24 cellular contexts compared by ENCODE assay signal in the genomic region with DNA sequence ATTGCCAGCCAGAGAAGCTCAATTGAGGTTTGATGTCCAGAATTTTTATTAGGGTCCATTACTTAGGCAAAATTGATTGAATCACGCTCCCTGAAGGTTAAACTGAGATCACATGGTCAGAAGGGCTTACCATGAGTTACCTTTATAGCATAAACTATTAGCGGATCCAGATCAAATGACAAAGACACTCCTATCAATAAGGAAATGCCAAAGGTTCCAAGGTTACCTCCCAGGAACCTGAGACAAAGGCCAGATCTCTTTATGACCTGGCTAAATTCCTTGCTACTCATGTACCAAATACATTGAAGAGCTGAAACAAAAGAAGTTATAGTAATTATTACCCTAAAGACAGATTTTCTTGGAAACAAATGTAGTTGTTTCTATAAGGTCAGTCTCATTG. TPM values are rescaled to one million over a fixed set of nuclear protein-coding genes. Genes with fewer than 3 reads are reported as not detected.
DNase-seq lines count a peak whose midpoint lies in the region; ATAC-seq, FAIRE-seq and TF ChIP-seq lines count a peak whose summit lies in the region.
"Had no signal": no experiment of that assay in that cellular context is flagged by ENCODE, and none has a peak within 500 bp of the region (broad histone marks: within the 10 kb centered on the region; RNA-seq: fewer than 3 reads in every experiment).

No MANE protein-coding gene starts in this region.

- no peak overlapping the region for H2AFZ ChIP-seq in HepG2 (ENCODE audit: low read length)

- no peak overlapping the region for H3K56ac ChIP-seq in mesendoderm (ENCODE audit: low read length)

- no peak for DNase-seq in HepG2 (ENCODE audit: low spot score)
- DNase-seq in right lobe of liver: no peak
- peak; percentile 31 for DNase-seq in colonic mucosa
- peak; percentile 15 for DNase-seq in mesendoderm
- peak; percentile 87 for DNase-seq in small intestine
- DNase-seq in osteocyte (ENCODE audit: extremely low spot score, unreplicated experiment): no peak
- no peak for DNase-seq in stimulated activated CD4-positive, alpha-beta T cell treated with anti-CD3 and anti-CD28 coated beads, Interleukin-12 subunit alpha, Interleukin-12 subunit beta, amount 100 ng/mL, for 4 hours
- DNase-seq: BE2C; Caco-2; Calu3; CD4-positive, alpha-beta T cell; CD8-positive, alpha-beta T cell; DMS79 treated with DMSO at 0.1 percent for 48 hours; GF-D8 had no signal

- FAIRE-seq in HepG2 (lab: Jason Lieb, UNC) (no peak), small intestine (lab: Jason Lieb, UNC) (no peak)
- FAIRE-seq: A549, D721Med, G401.6, GM12891, GM19239 had no signal

- H4K8ac ChIP-seq in mesendoderm (ENCODE audit: low read depth, low read length): no peak overlapping the region

- no peak overlapping the region for H2BK15ac ChIP-seq in mesendoderm (replicated peaks; ENCODE audit: low read depth)

- H3K79me2 ChIP-seq in HepG2 (ENCODE audit: insufficient read depth, low read length) (no peaks in the 10 kb centered on the region), mesendoderm (ENCODE audit: control insufficient read depth, insufficient read depth, low read length) (no peaks in the 10 kb centered on the region)

- H3K4me3 ChIP-seq in HepG2 (replicated peaks in 1 of 3; ENCODE audit: insufficient read depth in 1 of 3, low read depth in 2 of 3, low read length in 3 of 3) (no peak overlapping the region), right lobe of liver (no peak overlapping the region), colonic mucosa (no peak overlapping the region), mesendoderm (ENCODE audit: low read length) (no peak overlapping the region), small intestine (ENCODE audit: low read depth in 1 of 2, low read length in 2 of 2) (no peak overlapping the region)
- H3K4me3 ChIP-seq: A549, BLaER1 had no signal

- no peaks in the 10 kb centered on the region for H3K27me3 ChIP-seq in HepG2 (ENCODE audit: control insufficient read depth in 1 of 2, insufficient read depth in 2 of 2, low read length in 2 of 2)
- H3K27me3 ChIP-seq in right lobe of liver: no peaks in the 10 kb centered on the region
- no peaks in the 10 kb centered on the region for H3K27me3 ChIP-seq in colonic mucosa
- H3K27me3 ChIP-seq in mesendoderm (ENCODE audit: insufficient read depth, low read length, poor library complexity): no peaks in the 10 kb centered on the region
- no peaks in the 10 kb centered on the region for H3K27me3 ChIP-seq in small intestine (ENCODE audit: control insufficient read depth in 2 of 2, insufficient read depth in 2 of 2, low read length in 2 of 2)
- H3K27me3 ChIP-seq: BE2C, BLaER1 had no signal

- POLR2A ChIA-PET in HepG2 (lab: Yijun Ruan, JAX): no interaction called here

- ATAC-seq in HepG2 (no peak), right lobe of liver (no peak), HG02678 (IDR thresholded peaks at IDR 0.05; ENCODE audit: unreplicated experiment) (no peak)
- ATAC-seq: A549; CD8-positive, alpha-beta T cell had no signal

- H3K23ac ChIP-seq in mesendoderm (ENCODE audit: low read length): no peak overlapping the region

- no peaks in the 10 kb centered on the region for H3K36me3 ChIP-seq in HepG2 (replicated peaks in 1 of 2; ENCODE audit: control insufficient read depth in 1 of 2, insufficient read depth in 2 of 2, low read length in 2 of 2)
- no peaks in the 10 kb centered on the region for H3K36me3 ChIP-seq in right lobe of liver
- no peaks in the 10 kb centered on the region for H3K36me3 ChIP-seq in colonic mucosa
- no peaks in the 10 kb centered on the region for H3K36me3 ChIP-seq in mesendoderm (ENCODE audit: control insufficient read depth, insufficient read depth, low read length)
- no peaks in the 10 kb centered on the region for H3K36me3 ChIP-seq in small intestine (ENCODE audit: control insufficient read depth in 2 of 2, insufficient read depth in 2 of 2, low read length in 2 of 2)
- H3K36me3 ChIP-seq: BE2C, BLaER1 had no signal

- no peaks in the 10 kb centered on the region for H3K36me3 Mint-ChIP-seq in osteocyte (ENCODE audit: unreplicated experiment)
- H3K36me3 Mint-ChIP-seq: CD8-positive, alpha-beta T cell had no signal

- H3K79me1 ChIP-seq in mesendoderm (ENCODE audit: low read length): no peaks in the 10 kb centered on the region

- H3K4me3 Mint-ChIP-seq in osteocyte (ENCODE audit: unreplicated experiment): no peak overlapping the region
- H3K4me3 Mint-ChIP-seq: CD4-positive, alpha-beta T cell; CD8-positive, alpha-beta T cell had no signal

- H3K9me3 Mint-ChIP-seq in osteocyte (ENCODE audit: unreplicated experiment): no peaks in the 10 kb centered on the region
- H3K9me3 Mint-ChIP-seq: CD4-positive, alpha-beta T cell; CD8-positive, alpha-beta T cell had no signal

- CTCF ChIA-PET in HepG2 (lab: Yijun Ruan, JAX; ENCODE audit: low intra/inter-chr PET ratio, low total read pairs): no interaction called here

- H3K27ac Mint-ChIP-seq in osteocyte (ENCODE audit: unreplicated experiment): no peak overlapping the region
- H3K27ac Mint-ChIP-seq: CD4-positive, alpha-beta T cell; CD8-positive, alpha-beta T cell had no signal

- TF ChIP-seq RAD21 in HepG2 (CRISPR knock-in tag; IDR thresholded peaks at IDR 0.05): no peak

- intact Hi-C loops in HepG2 (cut with micrococcal nuclease; ENCODE audit: unreplicated experiment) (no loop called here), right lobe of liver (cut with DNase I) (no loop called here), colonic mucosa (cut with DNase I) (loop anchor here (5.0 kb wide), 1 partner anchor 137 kb away; no protein-coding TSS in a partner anchor)

- H3K4me1 Mint-ChIP-seq in osteocyte (ENCODE audit: unreplicated experiment): no peaks in the 10 kb centered on the region

- peaks cover 3% of the 10 kb centered on the region for H3K27me3 Mint-ChIP-seq in osteocyte (ENCODE audit: unreplicated experiment)
- H3K27me3 Mint-ChIP-seq: CD4-positive, alpha-beta T cell had no signal

- no peak overlapping the region for H2BK5ac ChIP-seq in mesendoderm (ENCODE audit: low read length)

- WGBS in HepG2 (ENCODE audit: low lambda C conversion rate): 0% methylated on average over 2 of the region's 2 CpGs
- 61% methylated on average over 2 of the region's 2 CpGs for WGBS in right lobe of liver (ENCODE audit: insufficient coverage, low coverage, low lambda C conversion rate, missing lambda C conversion rate)
- WGBS in mesendoderm (ENCODE audit: extremely low coverage, insufficient coverage, low lambda C conversion rate): no CpG with 5 or more reads among the region's 2 CpGs
- WGBS in small intestine, 3 donors: 15 to 49% (median 25%) methylated on average over 2 of the region's 2 CpGs

- no peak overlapping the region for H4K5ac ChIP-seq in mesendoderm (ENCODE audit: low read length)

- TF ChIP-seq CTCF in HepG2 (CRISPR knock-in tag; IDR thresholded peaks at IDR 0.05) (no peak), right lobe of liver (IDR thresholded peaks at IDR 0.05) (no peak), colonic mucosa (IDR thresholded peaks at IDR 0.05) (no peak), osteocyte (IDR thresholded peaks at IDR 0.05) (no peak)

- no peak for TF ChIP-seq POLR2A in HepG2 (IDR thresholded peaks at IDR 0.05; ENCODE audit: insufficient read depth in 1 of 2, low read depth in 2 of 2, low read length in 2 of 2)
- TF ChIP-seq POLR2A in right lobe of liver (IDR thresholded peaks at IDR 0.05): no peak

- H2AK5ac ChIP-seq in mesendoderm (ENCODE audit: low read length): no peak overlapping the region

- no peak overlapping the region for H3K18ac ChIP-seq in mesendoderm (ENCODE audit: low read length)

- H3K9ac ChIP-seq in HepG2 (ENCODE audit: insufficient read depth, low read depth, low read length) (no peak overlapping the region), colonic mucosa (ENCODE audit: low read depth in 2 of 2, low read length in 2 of 2) (no peak overlapping the region), mesendoderm (ENCODE audit: low read length) (no peak overlapping the region)
- H3K9ac ChIP-seq: BLaER1 had no signal

- no peak overlapping the region for H3K27ac ChIP-seq in HepG2 (ENCODE audit: extremely low read length, insufficient read depth, low read length)
- H3K27ac ChIP-seq in right lobe of liver: no peak overlapping the region
- H3K27ac ChIP-seq in colonic mucosa: no peak overlapping the region
- no peak overlapping the region for H3K27ac ChIP-seq in mesendoderm (ENCODE audit: low read depth, low read length)
- H3K27ac ChIP-seq in small intestine (ENCODE audit: low read depth in 1 of 2, low read length in 1 of 2): no peak overlapping the region
- H3K27ac ChIP-seq: 22Rv1, A549, BLaER1, C4-2B had no signal

- TF ChIP-seq EP300 in HepG2 (IDR thresholded peaks at IDR 0.05; ENCODE audit: low read depth in 2 of 2, low read length in 2 of 2): no peak
- no peak for TF ChIP-seq EP300 in HepG2 (CRISPR knock-in tag; IDR thresholded peaks at IDR 0.05; ENCODE audit: borderline replicate concordance)

- H3K4me1 ChIP-seq in HepG2 (ENCODE audit: insufficient read depth, low read length) (no peaks in the 10 kb centered on the region), right lobe of liver (no peaks in the 10 kb centered on the region), colonic mucosa (no peaks in the 10 kb centered on the region), mesendoderm (ENCODE audit: control insufficient read depth, low read depth, low read length) (no peaks in the 10 kb centered on the region), small intestine (ENCODE audit: control insufficient read depth in 2 of 2, insufficient read depth in 1 of 2, low read depth in 1 of 2, low read length in 1 of 2) (peaks cover 0 to 5% of the 10 kb centered on the region in 2 donors)
- H3K4me1 ChIP-seq: A549, BE2C, Caco-2 had no signal

- in situ Hi-C loops in HepG2 (cut with HindIII; ENCODE audit: extremely low pct_ligation_motif_present, low pct_unique_long_range_greater_than_20kb): no loop called here

- H3K4me2 ChIP-seq in HepG2 (ENCODE audit: low read depth, low read length) (no peak overlapping the region), mesendoderm (ENCODE audit: low read length) (no peak overlapping the region)
- H3K4me2 ChIP-seq: A549, BLaER1 had no signal

- H3K9me3 ChIP-seq in HepG2 (ENCODE audit: low read length) (no peaks in the 10 kb centered on the region), right lobe of liver (no peaks in the 10 kb centered on the region), colonic mucosa (no peaks in the 10 kb centered on the region), small intestine (ENCODE audit: control insufficient read depth, low read depth) (no peaks in the 10 kb centered on the region)
- H3K9me3 ChIP-seq: A549, BE2C, BLaER1, Caco-2 had no signal

- BruUV-seq in HepG2 (replicated peaks; lab: Mats Ljungman, UMichigan): no TSS peak

- no peaks in the 10 kb centered on the region for H4K20me1 ChIP-seq in HepG2 (ENCODE audit: insufficient read depth, low read length)
- H4K20me1 ChIP-seq: BLaER1 had no signal

- H3K4ac ChIP-seq in mesendoderm (ENCODE audit: low read depth, low read length): no peak overlapping the region

- no peak overlapping the region for H2BK120ac ChIP-seq in mesendoderm (ENCODE audit: low read depth, low read length)

RNA-seq across cellular contexts. Expression of gene ANO5, which starts 27.8 kb away (rescaled TPM):
- 0.02 TPM in 1 of 2 replicates, not detected in the other for total RNA-seq in HepG2 (2016; rRNA removed; fragmentation: Illumina TruSeq; extraction: Trizol)
- total RNA-seq in HepG2 (2016; cell fraction: cytosol; rRNA removed; fragmentation: Illumina TruSeq; extraction: Trizol; ENCODE audit: low read depth): under 0.01 and 0.09 TPM in 2 replicates
- total RNA-seq in HepG2 (2016; cell fraction: insoluble cytoplasmic fraction; rRNA removed; fragmentation: Illumina TruSeq; extraction: Trizol): not detected in 2 replicates
- 0.03 TPM in 1 of 2 replicates, not detected in the other for total RNA-seq in HepG2 (2016; cell fraction: membrane; rRNA removed; fragmentation: Illumina TruSeq; extraction: Trizol)
- total RNA-seq in HepG2 (2016; cell fraction: nucleus; rRNA removed; fragmentation: Illumina TruSeq; extraction: Trizol): not detected in 2 replicates
- 0.03 and 0.08 TPM in 2 replicates for polyA plus RNA-seq in HepG2 (2011; rRNA removed)
- polyA plus RNA-seq in HepG2 (2011; cell fraction: cytosol; rRNA removed): 0.03 and 0.09 TPM in 2 replicates
- 0.03 and 0.24 TPM in 2 replicates for polyA plus RNA-seq in HepG2 (2011; cell fraction: nucleus; rRNA removed)
- polyA plus RNA-seq in HepG2 (2012): 0.03 and 0.13 TPM in 2 replicates
- not detected in 2 replicates for polyA plus RNA-seq in HepG2 (2016; cell fraction: cytosol; fragmentation: Illumina TruSeq; extraction: Trizol; ENCODE audit: low read depth)
- not detected in 2 replicates for polyA plus RNA-seq in HepG2 (2016; cell fraction: insoluble cytoplasmic fraction; fragmentation: Illumina TruSeq; extraction: Trizol; ENCODE audit: low read depth)
- polyA plus RNA-seq in HepG2 (2016; cell fraction: membrane; fragmentation: Illumina TruSeq; extraction: Trizol; ENCODE audit: low read depth): not detected in 2 replicates
- 0.08 TPM in 1 of 2 replicates, not detected in the other for polyA plus RNA-seq in HepG2 (2016; cell fraction: nucleus; fragmentation: Illumina TruSeq; extraction: Trizol; ENCODE audit: insufficient read depth, low read depth)
- polyA minus RNA-seq in HepG2 (2011; rRNA and poly(A)+ RNA removed; ENCODE audit: low replicate concordance): not detected in 2 replicates
- polyA minus RNA-seq in HepG2 (2011; cell fraction: cytosol; rRNA and poly(A)+ RNA removed): not detected in 2 replicates
- 0.26 and 0.37 TPM in 2 replicates for polyA minus RNA-seq in HepG2 (2011; cell fraction: nucleus; rRNA and poly(A)+ RNA removed)
- total RNA-seq in right lobe of liver: 1 to 10 TPM; 1.8 to 5.6 (median 4.6) TPM
- 1 to 10 TPM; 7.5 to 8.2 TPM for total RNA-seq in colonic mucosa
- 1.4 TPM for polyA plus RNA-seq in mesendoderm (2013, experiment 1 of 2)
- polyA plus RNA-seq in mesendoderm (2013, experiment 2 of 2): 1.5 TPM
- polyA plus RNA-seq in small intestine: 1 to 10 TPM; 1.4 to 1.8 (median 1.5) TPM
- not detected in 2 replicates for total RNA-seq in osteocyte
- total RNA-seq: Caco-2; CD4-positive, alpha-beta T cell; CD8-positive, alpha-beta T cell had no signal
- polyA plus RNA-seq: AG04450 had no signal

Comparison
In these comparisons a context has a peak if more than half of its experiments do, and no peak if none do; other contexts are left out.
1. DNase-seq: peak in colonic mucosa (single experiment), mesendoderm (single experiment) and small intestine (single experiment); none in HepG2 (single experiment), right lobe of liver (0 of 3), osteocyte (single experiment) and stimulated activated CD4-positive, alpha-beta T cell treated with anti-CD3 and anti-CD28 coated beads, Interleukin-12 subunit alpha, Interleukin-12 subunit beta, amount 100 ng/mL, for 4 hours (single experiment).